In the genomic region with DNA sequence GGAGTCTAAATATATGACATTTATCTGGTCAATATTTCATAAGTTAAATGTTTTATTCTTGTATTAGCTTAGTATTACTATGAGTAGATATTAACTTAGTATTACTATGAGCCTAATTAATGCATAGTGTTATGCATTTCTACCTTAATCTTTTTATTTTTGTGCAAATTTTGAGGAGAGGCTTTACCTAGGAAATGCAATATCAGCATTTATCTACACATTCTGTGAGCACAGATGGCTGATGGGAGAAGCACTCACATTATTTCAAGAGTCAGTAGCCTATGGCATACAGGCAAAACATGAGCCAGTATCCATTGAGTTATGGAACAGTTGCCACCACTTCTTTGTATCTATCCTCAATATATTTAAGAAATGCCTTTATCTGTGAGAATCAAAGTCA, we compare ENCODE assay signal across 24 cellular contexts.
DNase-seq lines count a peak whose midpoint lies in the region; ATAC-seq, FAIRE-seq and TF ChIP-seq lines count a peak whose summit lies in the region.
"Had no signal": no experiment of that assay in that cellular context is flagged by ENCODE, and none has a peak within 500 bp of the region (broad histone marks: within the 10 kb centered on the region; RNA-seq: fewer than 3 reads in every experiment).

No MANE protein-coding gene starts in this region.

- no peaks in the 10 kb centered on the region for H3K4me1 ChIP-seq in A549
- H3K4me1 ChIP-seq in K562 (replicated peaks in 1 of 2; ENCODE audit: control insufficient read depth in 2 of 2, insufficient read depth in 2 of 2, low read length in 2 of 2), result no peaks in the 10 kb centered on the region
- no peaks in the 10 kb centered on the region for H3K4me1 ChIP-seq in psoas muscle
- H3K4me1 ChIP-seq: BE2C, BLaER1 had no signal

- no peaks in the 10 kb centered on the region for H3K27me3 ChIP-seq in K562 (ENCODE audit: control insufficient read depth in 2 of 2, insufficient read depth in 2 of 2, low read length in 2 of 2)
- H3K27me3 ChIP-seq in psoas muscle (ENCODE audit: insufficient read depth in 3 of 3, low read length in 2 of 3), result no peaks in the 10 kb centered on the region
- H3K27me3 ChIP-seq in dorsolateral prefrontal cortex, result no peaks in the 10 kb centered on the region
- H3K27me3 ChIP-seq: BE2C, BLaER1 had no signal

- no peak for TF ChIP-seq CTCF in A549 (IDR thresholded peaks at IDR 0.05)
- TF ChIP-seq CTCF in K562 (IDR thresholded peaks at IDR 0.05 in 2 of 3, conservative IDR thresholded peaks at IDR 0.05 in 1 of 3; ENCODE audit: insufficient read depth in 2 of 3, low read depth in 1 of 3, low read length in 3 of 3), result no peak
- no peak for TF ChIP-seq CTCF in psoas muscle (IDR thresholded peaks at IDR 0.05)
- TF ChIP-seq CTCF in dorsolateral prefrontal cortex (IDR thresholded peaks at IDR 0.05 in 54 of 56, conservative IDR thresholded peaks at IDR 0.05 in 2 of 56; ENCODE audit: low read depth in 1 of 56, partially characterized antibody in 56 of 56), result no peak

- H3K27ac ChIP-seq in A549 (no peak overlapping the region), K562 (ENCODE audit: extremely low read depth, low read depth, low read length) (no peak overlapping the region), psoas muscle (no peak overlapping the region), dorsolateral prefrontal cortex (no peak overlapping the region)
- H3K27ac ChIP-seq: 22Rv1, BLaER1 had no signal

- in situ Hi-C loops in K562 (cut with MboI), result no loop called here

- no peak for FAIRE-seq in A549 (lab: Jason Lieb, UNC)
- no peak for FAIRE-seq in K562 (lab: Jason Lieb, UNC)
- FAIRE-seq: GM12891, GM19239 had no signal

- TF ChIP-seq RAD21 in A549 (conservative IDR thresholded peaks at IDR 0.05 in 1 of 2, IDR thresholded peaks at IDR 0.05 in 1 of 2), result no peak
- no peak for TF ChIP-seq RAD21 in K562 (CRISPR knock-in tag; conservative IDR thresholded peaks at IDR 0.05 in 1 of 2, IDR thresholded peaks at IDR 0.05 in 1 of 2)

- H3K4me2 ChIP-seq in A549 (no peak overlapping the region), K562 (ENCODE audit: insufficient read depth, low read length) (no peak overlapping the region)
- H3K4me2 ChIP-seq: BLaER1 had no signal

- H3K36me3 ChIP-seq in K562 (ENCODE audit: control insufficient read depth, insufficient read depth, low read length) (no peaks in the 10 kb centered on the region), psoas muscle (ENCODE audit: insufficient read depth in 1 of 2, low read depth in 1 of 2) (no peaks in the 10 kb centered on the region)
- H3K36me3 ChIP-seq: BE2C, BLaER1 had no signal

- DNase-seq in NCI-H2171 treated with DMSO at 0.1 percent for 48 hours (lab: John Stamatoyannopoulos, UW), result peak; percentile 13
- no peak for DNase-seq in NCI-H2171 (lab: John Stamatoyannopoulos, UW)
- no peak for DNase-seq in A549 (ENCODE audit: low read depth in 1 of 2, low spot score in 1 of 2)
- DNase-seq in K562 (ENCODE audit: extremely low read depth in 1 of 4, low spot score in 3 of 4), result no peak
- no peak for DNase-seq in psoas muscle
- no peak for DNase-seq in dorsolateral prefrontal cortex
- DNase-seq: ACHN; BE2C; C1 segment of cervical spinal cord; CD4-positive, alpha-beta memory T cell; CD4-positive, CD25-positive, alpha-beta regulatory T cell; CD8-positive, alpha-beta memory T cell; COR-L47; DMS 273 treated with DMSO at 0.1 percent for 48 hours; DMS153; DMS53; DMS79; DND-41; EL; GF-D8 had no signal

- H3K4me3 ChIP-seq in A549 (no peak overlapping the region), K562 (no peak overlapping the region), psoas muscle (no peak overlapping the region), dorsolateral prefrontal cortex (no peak overlapping the region)
- H3K4me3 ChIP-seq: BLaER1 had no signal

- H3K9me3 ChIP-seq in A549 (no peaks in the 10 kb centered on the region), K562 (replicated peaks; ENCODE audit: control insufficient read depth, insufficient read depth, low read depth, low read length) (no peaks in the 10 kb centered on the region), psoas muscle (no peaks in the 10 kb centered on the region)
- H3K9me3 ChIP-seq: BE2C had no signal

- no peak overlapping the region for H2AFZ ChIP-seq in K562 (ENCODE audit: low read depth, low read length)

- no peaks in the 10 kb centered on the region for H3K79me2 ChIP-seq in K562 (ENCODE audit: control insufficient read depth, insufficient read depth, low read length)

- POLR2A ChIA-PET in A549 (lab: Yijun Ruan, JAX) (no interaction called here), K562 (lab: Yijun Ruan, JAX) (no interaction called here)

- ATAC-seq in A549, result no peak
- ATAC-seq in K562, result no peak
- no peak for ATAC-seq in psoas muscle

- no peaks in the 10 kb centered on the region for H3K9me1 ChIP-seq in K562 (ENCODE audit: control insufficient read depth, insufficient read depth, low read length)

- no peak overlapping the region for H3K9ac ChIP-seq in K562 (ENCODE audit: insufficient read depth in 1 of 2, low read depth in 2 of 2, low read length in 2 of 2)
- H3K9ac ChIP-seq: BLaER1 had no signal

- CTCF ChIA-PET in A549 (lab: Yijun Ruan, JAX), result no interaction called here
- CTCF ChIA-PET in K562 (lab: Yijun Ruan, JAX; ENCODE audit: low intra/inter-chr PET ratio), result no interaction called here

- H4K20me1 ChIP-seq in K562 (replicated peaks; ENCODE audit: control insufficient read depth, insufficient read depth, low read length), result no peaks in the 10 kb centered on the region
- H4K20me1 ChIP-seq: BLaER1 had no signal

- intact Hi-C loops in K562 (cut with micrococcal nuclease) (no loop called here), psoas muscle (cut with DNase I) (no loop called here), dorsolateral prefrontal cortex (cut with DNase I) (no loop called here)

- no TSS peak for BruUV-seq in K562 (replicated peaks; lab: Mats Ljungman, UMichigan)

- no peak for TF ChIP-seq POLR2A in A549 (IDR thresholded peaks at IDR 0.05; ENCODE audit: low read length)
- TF ChIP-seq POLR2A in K562 (conservative IDR thresholded peaks at IDR 0.05), result no peak

- no peak for TF ChIP-seq EP300 in A549 (IDR thresholded peaks at IDR 0.05)
- no peak for TF ChIP-seq EP300 in K562 (IDR thresholded peaks at IDR 0.05; ENCODE audit: low read length)

TF ChIP-seq in A549, 52 proteins besides CTCF, POLR2A, EP300 and RAD21:
- TF ChIP-seq MAFK (IDR thresholded peaks at IDR 0.05; ENCODE audit: partially characterized antibody) (peak; percentile 92), ZC3H11A (IDR thresholded peaks at IDR 0.05) (no peak), USF2 (IDR thresholded peaks at IDR 0.05) (no peak), TFCP2L1 (CRISPR knock-in tag; IDR thresholded peaks at IDR 0.05) (no peak), EHF (CRISPR knock-in tag; IDR thresholded peaks at IDR 0.05) (no peak)

TF ChIP-seq in K562, 482 proteins besides CTCF, POLR2A, EP300 and RAD21 (continues in another document):
- TF ChIP-seq ZNF316 (IDR thresholded peaks at IDR 0.05) (peak; percentile 71), MAFG (tag; conservative IDR thresholded peaks at IDR 0.05) (peak; percentile 69), MAFK (IDR thresholded peaks at IDR 0.05; ENCODE audit: low read length) (peak; percentile 81), MYC (IDR thresholded peaks at IDR 0.05; ENCODE audit: low read depth, low read length) (no peak), MYC (CRISPR knock-in tag; IDR thresholded peaks at IDR 0.05; ENCODE audit: borderline replicate concordance, low read depth) (no peak), USF2 (CRISPR knock-in tag; IDR thresholded peaks at IDR 0.05) (no peak), C11orf30 (IDR thresholded peaks at IDR 0.05; ENCODE audit: low read depth) (peak; percentile 54), MAFF (IDR thresholded peaks at IDR 0.05; ENCODE audit: low read length) (peak; percentile 83), HCFC1 (IDR thresholded peaks at IDR 0.05; ENCODE audit: low read depth, low read length) (no peak), ZBTB34 (CRISPR knock-in tag; IDR thresholded peaks at IDR 0.05) (no peak), RBM15 (IDR thresholded peaks at IDR 0.05; ENCODE audit: insufficient read depth, low read length) (no peak), RFX7 (CRISPR knock-in tag; IDR thresholded peaks at IDR 0.05) (no peak), DDX20 (tag; IDR thresholded peaks at IDR 0.05; ENCODE audit: low read depth) (no peak), MLX (CRISPR knock-in tag; conservative IDR thresholded peaks at IDR 0.05) (no peak), RBM39 (optimal IDR thresholded peaks at IDR 0.05; ENCODE audit: low read depth, low read length) (no peak), PHF8 (IDR thresholded peaks at IDR 0.05; ENCODE audit: borderline replicate concordance, low read length) (no peak), ASH1L (IDR thresholded peaks at IDR 0.05; ENCODE audit: borderline replicate concordance, low read depth, partially characterized antibody) (no peak), ZC3H8 (IDR thresholded peaks at IDR 0.05) (no peak)
